In the genomic region with DNA sequence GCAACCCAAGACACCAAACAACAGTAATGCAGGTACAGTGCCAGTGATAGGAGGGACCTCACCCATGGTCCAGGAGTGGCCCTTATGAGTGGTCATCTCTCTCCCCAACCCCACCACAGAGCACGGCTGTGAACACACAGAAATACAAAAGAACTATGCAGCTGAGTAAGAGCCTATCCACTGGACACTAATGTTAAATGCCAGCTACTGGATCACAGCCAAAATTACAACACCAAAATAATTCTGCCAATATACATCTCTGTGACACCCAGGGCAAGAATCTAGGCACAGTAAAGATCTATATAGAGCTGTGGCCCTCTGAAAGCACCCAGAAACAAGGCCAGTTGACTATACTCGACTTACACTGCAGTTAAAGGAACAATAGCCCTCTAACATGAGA, we compare ENCODE assay signal across 25 cellular contexts. TPM values are rescaled to one million over a fixed set of nuclear protein-coding genes. Genes with fewer than 3 reads are reported as not detected.
"Had no signal": no experiment of that assay in that cellular context is flagged by ENCODE, and none has a peak within 500 bp of the region (broad histone marks: within the 10 kb centered on the region; RNA-seq: fewer than 3 reads in every experiment).

No MANE protein-coding gene starts in this region.

- H3K27ac ChIP-seq: esophagus squamous epithelium, foreskin keratinocyte, lower lobe of right lung, neutrophil, pancreas, right lobe of liver, uterus, WERI-Rb-1 had no signal

- H3K4me1 ChIP-seq: esophagus squamous epithelium, foreskin keratinocyte, lower lobe of right lung, pancreas, right lobe of liver, uterus had no signal

- H3K27me3 ChIP-seq: esophagus squamous epithelium, foreskin keratinocyte, neutrophil, pancreas, right lobe of liver, uterus had no signal

- H3K27me3 Mint-ChIP-seq: activated naive CD8-positive, alpha-beta T cell treated with anti-CD3 and anti-CD28 coated beads, Interleukin-2, amount 50 U/mL, for 24 hours; brain; naive thymus-derived CD8-positive, alpha-beta T cell; stimulated activated memory B cell treated with anti-CD40 and anti-IgM and Interleukin-4, amounts not matched to agents 10 μg/mL and 1 μg/mL and 100 μg/mL, for 72 hours; T-cell had no signal

- DNase-seq: activated CD4-positive, alpha-beta T cell treated with anti-CD3 and anti-CD28 coated beads, Interleukin-2, amount 50 U/mL, for 1 hour; activated CD4-positive, CD25-positive, alpha-beta regulatory T cell treated with anti-CD3 and anti-CD28 coated beads, Interleukin-2, amount 50 U/mL, for 72 hours; activated CD8-positive, alpha-beta T cell treated with anti-CD3 and anti-CD28 coated beads, Interleukin-2, amount 10 ng/mL, durations not matched to agents 7 days and 5 days; activated gamma-delta T cell; activated naive CD4-positive, alpha-beta T cell treated with anti-CD3 and anti-CD28 coated beads, Interleukin-2, amount 50 U/mL, for 16 hours; activated naive CD8-positive, alpha-beta T cell treated with anti-CD3 and anti-CD28 coated beads, Interleukin-2, amount 50 U/mL, for 24 hours; central memory CD4-positive, alpha-beta T cell; esophagus squamous epithelium; lower lobe of right lung; right lobe of liver; small intestine; stimulated activated CD4-positive, alpha-beta T cell treated with anti-CD3 and anti-CD28 coated beads, Interleukin-2, amount 100 ng/mL, for 24 hours; T-cell; uterus; WERI-Rb-1 had no signal

- H3K27ac Mint-ChIP-seq: activated CD8-positive, alpha-beta T cell treated with anti-CD3 and anti-CD28 coated beads, Interleukin-2, amount 10 ng/mL, durations not matched to agents 7 days and 5 days; activated naive CD8-positive, alpha-beta T cell treated with anti-CD3 and anti-CD28 coated beads, Interleukin-2, amount 50 U/mL, for 24 hours; activated T-helper 1 cell treated with anti-CD3 and anti-CD28 coated beads, Interleukin-12 subunit alpha, Interleukin-12 subunit beta, Interleukin-2, Interleukin-4 antibody, amounts not matched to agents 30 ng/mL and 10 ng/mL and 1 ng/mL, durations not matched to agents 14 hours and 24 hours and 36 hours; brain; stimulated activated memory B cell treated with anti-CD40 and anti-IgM and Interleukin-4, amounts not matched to agents 10 μg/mL and 1 μg/mL and 100 μg/mL, for 72 hours; T-cell had no signal

- H3K4me1 Mint-ChIP-seq: activated naive CD8-positive, alpha-beta T cell treated with anti-CD3 and anti-CD28 coated beads, Interleukin-2, amount 50 U/mL, for 24 hours; brain had no signal

- H3K4me3 ChIP-seq: esophagus squamous epithelium, lower lobe of right lung, pancreas, right lobe of liver, uterus had no signal

- H3K9me3 ChIP-seq: lower lobe of right lung, neutrophil, pancreas, right lobe of liver, uterus had no signal

- H3K9me3 Mint-ChIP-seq: activated T-helper 1 cell treated with anti-CD3 and anti-CD28 coated beads, Interleukin-12 subunit alpha, Interleukin-12 subunit beta, Interleukin-2, Interleukin-4 antibody, amounts not matched to agents 30 ng/mL and 10 ng/mL and 1 ng/mL, durations not matched to agents 14 hours and 24 hours and 36 hours; stimulated activated memory B cell treated with anti-CD40 and anti-IgM and Interleukin-4, amounts not matched to agents 10 μg/mL and 1 μg/mL and 100 μg/mL, for 72 hours had no signal

- H3K4me3 Mint-ChIP-seq: activated CD8-positive, alpha-beta T cell treated with anti-CD3 and anti-CD28 coated beads, Interleukin-2, amount 10 ng/mL, durations not matched to agents 7 days and 5 days; activated naive CD8-positive, alpha-beta T cell treated with anti-CD3 and anti-CD28 coated beads, Interleukin-2, amount 50 U/mL, for 24 hours; activated T-helper 1 cell treated with anti-CD3 and anti-CD28 coated beads, Interleukin-12 subunit alpha, Interleukin-12 subunit beta, Interleukin-2, Interleukin-4 antibody, amounts not matched to agents 30 ng/mL and 10 ng/mL and 1 ng/mL, durations not matched to agents 14 hours and 24 hours and 36 hours; brain; naive thymus-derived CD8-positive, alpha-beta T cell; stimulated activated memory B cell treated with anti-CD40 and anti-IgM and Interleukin-4, amounts not matched to agents 10 μg/mL and 1 μg/mL and 100 μg/mL, for 72 hours; T-cell had no signal

- H3K36me3 ChIP-seq: right lobe of liver, uterus had no signal

RNA-seq across cellular contexts. Expression of a gene that starts 22.8 kb away (rescaled TPM):
- total RNA-seq: activated CD8-positive, alpha-beta T cell treated with anti-CD3 and anti-CD28 coated beads, Interleukin-2, amount 10 ng/mL, durations not matched to agents 7 days and 5 days; activated T-helper 1 cell treated with anti-CD3 and anti-CD28 coated beads, Interleukin-12 subunit alpha, Interleukin-12 subunit beta, Interleukin-2, Interleukin-4 antibody, amounts not matched to agents 30 ng/mL and 10 ng/mL and 1 ng/mL, durations not matched to agents 14 hours and 24 hours and 36 hours; esophagus squamous epithelium; foreskin keratinocyte; kidney epithelial cell; lower lobe of right lung; mesenteric fat pad; pulmonary artery endothelial cell had no signal
